Comparison of ENCODE assay signal across 14 cellular contexts in genomic region chr2:69992310-69993047, GRCh38.
"Had no signal": no experiment of that assay in that cellular context is flagged by ENCODE, and none has a peak within 500 bp of the region (broad histone marks: within the 10 kb centered on the region; RNA-seq: fewer than 3 reads in every experiment).

No MANE protein-coding gene starts in this region.

- H3K36me3 ChIP-seq: right lobe of liver had no signal

- H3K9me3 Mint-ChIP-seq: activated T-helper 1 cell treated with anti-CD3 and anti-CD28 coated beads, Interleukin-12 subunit alpha, Interleukin-12 subunit beta, Interleukin-2, Interleukin-4 antibody, amounts not matched to agents 30 ng/mL and 10 ng/mL and 1 ng/mL, durations not matched to agents 14 hours and 24 hours and 36 hours; memory B cell; naive thymus-derived CD8-positive, alpha-beta T cell had no signal

- H3K27ac Mint-ChIP-seq: activated T-helper 1 cell treated with anti-CD3 and anti-CD28 coated beads, Interleukin-12 subunit alpha, Interleukin-12 subunit beta, Interleukin-2, Interleukin-4 antibody, amounts not matched to agents 30 ng/mL and 10 ng/mL and 1 ng/mL, durations not matched to agents 14 hours and 24 hours and 36 hours; memory B cell had no signal

- H3K9me3 ChIP-seq: adrenal gland, left ventricle myocardium inferior, psoas muscle, right lobe of liver, stomach had no signal

- H3K4me1 ChIP-seq: adrenal gland, left ventricle myocardium inferior, psoas muscle, right lobe of liver had no signal

- DNase-seq: activated CD4-positive, alpha-beta T cell treated with anti-CD3 and anti-CD28 coated beads, Interleukin-2, amount 50 U/mL, for 1 hour; activated CD8-positive, alpha-beta memory T cell treated with anti-CD3 and anti-CD28 coated beads for 24 hours; activated naive CD4-positive, alpha-beta T cell treated with Interleukin-2 at 50 U/mL for 16 hours; adrenal gland; hippocampal formation; left ventricle myocardium inferior; occipital lobe; psoas muscle; stomach; SW 1271 had no signal

- H3K4me3 Mint-ChIP-seq: activated T-helper 1 cell treated with anti-CD3 and anti-CD28 coated beads, Interleukin-12 subunit alpha, Interleukin-12 subunit beta, Interleukin-2, Interleukin-4 antibody, amounts not matched to agents 30 ng/mL and 10 ng/mL and 1 ng/mL, durations not matched to agents 14 hours and 24 hours and 36 hours; memory B cell; naive thymus-derived CD8-positive, alpha-beta T cell had no signal

- H3K27ac ChIP-seq: adrenal gland, left ventricle myocardium inferior, psoas muscle, right lobe of liver, stomach had no signal

- H3K27me3 ChIP-seq: adrenal gland, right lobe of liver, stomach had no signal

- H3K4me3 ChIP-seq: adrenal gland, left ventricle myocardium inferior, psoas muscle, right lobe of liver, stomach had no signal

- H3K27me3 Mint-ChIP-seq: memory B cell; naive thymus-derived CD8-positive, alpha-beta T cell had no signal
